29 cellular contexts compared by ENCODE assay signal in the genomic region with DNA sequence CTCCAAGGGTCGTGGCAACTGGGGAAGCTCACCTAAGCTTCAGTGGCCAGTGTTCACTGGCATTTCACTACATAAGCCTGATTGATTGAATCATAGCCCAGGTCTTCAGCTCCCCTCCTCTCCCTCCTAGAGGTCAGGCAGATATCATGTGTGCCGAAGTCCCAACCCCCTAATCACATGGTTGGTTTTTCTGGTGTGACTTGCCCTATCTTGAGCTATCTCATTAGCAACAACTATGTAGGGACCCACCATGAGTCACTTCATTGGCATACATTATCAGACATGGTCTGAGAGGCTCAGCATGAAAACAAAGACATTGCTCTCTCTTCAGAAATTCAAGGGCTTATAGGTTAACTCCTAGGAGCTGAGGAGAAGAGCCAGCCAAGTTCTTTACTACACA.
DNase-seq lines count a peak whose midpoint lies in the region; ATAC-seq and TF ChIP-seq lines count a peak whose summit lies in the region.
"Had no signal": no experiment of that assay in that cellular context is flagged by ENCODE, and none has a peak within 500 bp of the region (broad histone marks: within the 10 kb centered on the region; RNA-seq: fewer than 3 reads in every experiment).

No MANE protein-coding gene starts in this region.

- no peak overlapping the region for H2BK15ac ChIP-seq in mesenchymal stem cell (ENCODE audit: low read depth, poor library complexity, severe bottlenecking)

- H3K27ac ChIP-seq in endodermal cell (ENCODE audit: low read depth, low read length) (no peak overlapping the region), mesenchymal stem cell (ENCODE audit: low read length, poor library complexity, severe bottlenecking) (no peak overlapping the region), left lung (no peak overlapping the region)
- H3K27ac ChIP-seq: HL-60, sigmoid colon, SJCRH30 had no signal

- H3K4me1 Mint-ChIP-seq in endodermal cell: peaks cover 46% of the 10 kb centered on the region
- H3K4me1 Mint-ChIP-seq: activated B cell treated with CpG ODN at 0.5 μM for 24 hours had no signal

- peaks cover 6% of the 10 kb centered on the region for H3K9me3 Mint-ChIP-seq in endodermal cell
- H3K9me3 Mint-ChIP-seq: activated B cell treated with CpG ODN at 0.5 μM for 24 hours; stimulated activated naive CD8-positive, alpha-beta T cell treated with anti-CD3 and anti-CD28 coated beads, Interleukin-15, Interleukin-2, amounts not matched to agents 100 ng/mL and 50 ng/mL, for 24 hours; type B pancreatic cell had no signal

- H3K4me2 ChIP-seq in mesenchymal stem cell (ENCODE audit: low read length, poor library complexity, severe bottlenecking): peak overlapping the region; percentile 40

- H3K4me3 Mint-ChIP-seq in endodermal cell: no peak overlapping the region
- H3K4me3 Mint-ChIP-seq: activated B cell treated with CpG ODN at 0.5 μM for 24 hours; activated CD8-positive, alpha-beta T cell treated with anti-CD3 and anti-CD28 coated beads for 36 hours; activated naive CD8-positive, alpha-beta T cell; stimulated activated naive CD8-positive, alpha-beta T cell treated with anti-CD3 and anti-CD28 coated beads, Interleukin-15, Interleukin-2, amounts not matched to agents 100 ng/mL and 50 ng/mL, for 24 hours; type B pancreatic cell had no signal

- DNase-seq in COLO829 (ENCODE audit: low spot score) (peak; percentile 6), M059J (ENCODE audit: low read depth) (peak; percentile 63), endodermal cell (peak; percentile 81), mesenchymal stem cell (peak; percentile 15), MG63 (no peak), left lung (no peak), dermis blood vessel endothelial cell (no peak)
- DNase-seq: activated B cell treated with CpG ODN at 0.5 μM for 24 hours; activated CD8-positive, alpha-beta T cell treated with anti-CD3 and anti-CD28 coated beads for 36 hours; caudate nucleus; effector CD4-positive, alpha-beta T cell; hippocampal formation; KBM-7; left colon; NCI-H1105; NCI-H2107; NCI-H69; nucleus accumbens; PC-3; sigmoid colon; SJCRH30; stimulated activated CD4-positive, alpha-beta T cell treated with anti-CD3 and anti-CD28 coated beads, Interleukin-1b, Interleukin-23, amount 100 ng/mL, for 48 hours; T-helper 2 cell had no signal

- H3K23ac ChIP-seq in mesenchymal stem cell (ENCODE audit: low read length in 2 of 2): no peak overlapping the region

- no peak overlapping the region for H2BK5ac ChIP-seq in mesenchymal stem cell (ENCODE audit: low read depth, low read length, poor library complexity, severe bottlenecking)

- H3K14ac ChIP-seq in mesenchymal stem cell (ENCODE audit: low read length in 2 of 2): no peak overlapping the region

- H3K18ac ChIP-seq in mesenchymal stem cell (ENCODE audit: low read depth in 1 of 2, low read length in 2 of 2): no peak overlapping the region

- H3K4me3 ChIP-seq in endodermal cell (ENCODE audit: low read length) (peak overlapping the region; percentile 46), mesenchymal stem cell (ENCODE audit: insufficient read depth in 1 of 2, low read depth in 1 of 2, low read length in 2 of 2) (no peak overlapping the region), MG63 (no peak overlapping the region), left lung (no peak overlapping the region)
- H3K4me3 ChIP-seq: sigmoid colon, SJCRH30 had no signal

- H3K9ac ChIP-seq in endodermal cell (ENCODE audit: extremely low read depth, low read length, poor library complexity, severe bottlenecking): no peak overlapping the region
- no peak overlapping the region for H3K9ac ChIP-seq in mesenchymal stem cell (ENCODE audit: low read length)

- peaks cover 12% of the 10 kb centered on the region for H3K9me3 ChIP-seq in endodermal cell (ENCODE audit: control insufficient read depth, low read length)
- no peaks in the 10 kb centered on the region for H3K9me3 ChIP-seq in mesenchymal stem cell (ENCODE audit: control insufficient read depth, low read length)
- H3K9me3 ChIP-seq in MG63: no peaks in the 10 kb centered on the region
- peaks cover 0 to 3% of the 10 kb centered on the region in 2 donors for H3K9me3 ChIP-seq in left lung
- H3K9me3 ChIP-seq: sigmoid colon, SJCRH30 had no signal

- H2BK12ac ChIP-seq in mesenchymal stem cell (ENCODE audit: low read length in 2 of 2): no peak overlapping the region

- 60 to 67% methylated on average over 2 of the region's 2 CpGs for WGBS in endodermal cell (ENCODE audit: insufficient coverage in 1 of 2, insufficient read length in 1 of 2), 2 experiments
- WGBS in mesenchymal stem cell: 54% methylated on average over 2 of the region's 2 CpGs

- no peaks in the 10 kb centered on the region for H3K36me3 ChIP-seq in endodermal cell (ENCODE audit: control insufficient read depth, insufficient read depth, low read length)
- no peaks in the 10 kb centered on the region for H3K36me3 ChIP-seq in mesenchymal stem cell (ENCODE audit: control insufficient read depth in 1 of 2, insufficient read depth in 2 of 2, low read depth in 1 of 2, low read length in 2 of 2)
- H3K36me3 ChIP-seq in MG63: no peaks in the 10 kb centered on the region
- no peaks in the 10 kb centered on the region for H3K36me3 ChIP-seq in left lung
- H3K36me3 ChIP-seq: sigmoid colon, SJCRH30 had no signal

- H4K91ac ChIP-seq in mesenchymal stem cell (ENCODE audit: low read length): no peak overlapping the region

- H2AK5ac ChIP-seq in mesenchymal stem cell (ENCODE audit: low read length, severe bottlenecking): no peak overlapping the region

- intact Hi-C loops in left lung (cut with DNase I): no loop called here

- ATAC-seq in GM18502 (IDR thresholded peaks at IDR 0.05; ENCODE audit: poor library complexity, unreplicated experiment) (no peak), left lung (no peak)
- ATAC-seq: activated CD8-positive, alpha-beta T cell treated with anti-CD3 and anti-CD28 coated beads for 36 hours; HCT116; left colon; PC-3 had no signal

- no peaks in the 10 kb centered on the region for H3K27me3 Mint-ChIP-seq in endodermal cell (ENCODE audit: insufficient read depth)
- H3K27me3 Mint-ChIP-seq: activated B cell treated with CpG ODN at 0.5 μM for 24 hours; stimulated activated naive CD8-positive, alpha-beta T cell treated with anti-CD3 and anti-CD28 coated beads, Interleukin-15, Interleukin-2, amounts not matched to agents 100 ng/mL and 50 ng/mL, for 24 hours; type B pancreatic cell had no signal

- H4K8ac ChIP-seq in mesenchymal stem cell (ENCODE audit: low read length): no peak overlapping the region

- peak overlapping the region; percentile 31 for H3K27ac Mint-ChIP-seq in endodermal cell
- H3K27ac Mint-ChIP-seq: activated B cell treated with CpG ODN at 0.5 μM for 24 hours; activated CD8-positive, alpha-beta T cell treated with anti-CD3 and anti-CD28 coated beads for 36 hours; activated naive CD8-positive, alpha-beta T cell; stimulated activated naive CD8-positive, alpha-beta T cell treated with anti-CD3 and anti-CD28 coated beads, Interleukin-15, Interleukin-2, amounts not matched to agents 100 ng/mL and 50 ng/mL, for 24 hours; type B pancreatic cell had no signal

- no peaks in the 10 kb centered on the region for H3K27me3 ChIP-seq in endodermal cell (ENCODE audit: control insufficient read depth, insufficient read depth, low read length, poor library complexity, severe bottlenecking)
- H3K27me3 ChIP-seq in mesenchymal stem cell (ENCODE audit: control insufficient read depth in 1 of 2, insufficient read depth in 1 of 2, low read length in 2 of 2): no peaks in the 10 kb centered on the region
- no peaks in the 10 kb centered on the region for H3K27me3 ChIP-seq in MG63
- H3K27me3 ChIP-seq in left lung: no peaks in the 10 kb centered on the region
- H3K27me3 ChIP-seq: sigmoid colon, SJCRH30 had no signal

- TF ChIP-seq CTCF in endodermal cell (conservative IDR thresholded peaks at IDR 0.05) (no peak), left lung (IDR thresholded peaks at IDR 0.05) (no peak)

- peaks cover 5% of the 10 kb centered on the region for H3K36me3 Mint-ChIP-seq in endodermal cell (ENCODE audit: low read depth)
- H3K36me3 Mint-ChIP-seq: activated naive CD8-positive, alpha-beta T cell; type B pancreatic cell had no signal

- H3K4ac ChIP-seq in mesenchymal stem cell (ENCODE audit: low read depth in 1 of 2, low read length in 2 of 2): no peak overlapping the region

- H3K4me1 ChIP-seq in endodermal cell (ENCODE audit: control insufficient read depth, insufficient read depth, low read length) (peaks cover 15% of the 10 kb centered on the region), mesenchymal stem cell (ENCODE audit: control insufficient read depth, insufficient read depth, low read depth, low read length) (peaks cover 2% of the 10 kb centered on the region), left lung (no peaks in the 10 kb centered on the region)
- H3K4me1 ChIP-seq: sigmoid colon, SJCRH30 had no signal

- no peak overlapping the region for H2AFZ ChIP-seq in mesenchymal stem cell (ENCODE audit: low read depth, low read length)

- H3K79me1 ChIP-seq in mesenchymal stem cell (replicated peaks; ENCODE audit: low read length, poor library complexity, severe bottlenecking): peaks cover 15% of the 10 kb centered on the region

- no peak overlapping the region for H2BK120ac ChIP-seq in mesenchymal stem cell (ENCODE audit: low read depth, low read length)

Comparison
In these comparisons a context has a peak if more than half of its experiments do, and no peak if none do; other contexts are left out.
1. DNase-seq: peak in COLO829 (single experiment), M059J (single experiment), endodermal cell (single experiment) and mesenchymal stem cell (single experiment); none in MG63 (single experiment), left lung (0 of 2) and dermis blood vessel endothelial cell (single experiment).